8 cellular contexts compared by ENCODE assay signal in genomic region chr14:64722842-64723447, GRCh38. TPM values are rescaled to one million over a fixed set of nuclear protein-coding genes. Genes with fewer than 3 reads are reported as not detected.
DNase-seq lines count a peak whose midpoint lies in the region; ATAC-seq and TF ChIP-seq lines count a peak whose summit lies in the region.
"Had no signal": no experiment of that assay in that cellular context is flagged by ENCODE, and none has a peak within 500 bp of the region (broad histone marks: within the 10 kb centered on the region; RNA-seq: fewer than 3 reads in every experiment).

No MANE protein-coding gene starts in this region.

- POLR2A ChIA-PET in HCT116 (lab: Charles Lee), result no interaction called here

- TF ChIP-seq POLR2A in HCT116 (IDR thresholded peaks at IDR 0.05; ENCODE audit: borderline replicate concordance, extremely low read depth, insufficient read depth, insufficient read length), result no peak

- CTCF ChIA-PET in HCT116 (lab: Charles Lee), result no interaction called here

- BruUV-seq in HCT116 (replicated peaks; lab: Mats Ljungman, UMichigan), result no TSS peak

- peaks cover 95% of the 10 kb centered on the region for H3K79me2 ChIP-seq in HCT116 (ENCODE audit: insufficient read depth, low read length)

- H3K27me3 ChIP-seq in HCT116 (ENCODE audit: insufficient read depth, low read length) (no peaks in the 10 kb centered on the region), right atrium auricular region (no peaks in the 10 kb centered on the region), subcutaneous abdominal adipose tissue (ENCODE audit: control insufficient read depth in 5 of 5, insufficient read depth in 4 of 5, low read length in 5 of 5) (no peaks in the 10 kb centered on the region)

- ATAC-seq in HCT116, result no peak
- ATAC-seq in HG02884 (IDR thresholded peaks at IDR 0.05; ENCODE audit: unreplicated experiment), result no peak
- no peak for ATAC-seq in GM21360 (IDR thresholded peaks at IDR 0.05; ENCODE audit: unreplicated experiment)
- ATAC-seq in HG03565 (IDR thresholded peaks at IDR 0.05; ENCODE audit: unreplicated experiment), result no peak
- ATAC-seq: GM12878 had no signal

- peak overlapping the region; percentile 21; the same call in 1 of the 2 replicates for H3K9ac ChIP-seq in HCT116 (ENCODE audit: low read length)
- peak overlapping the region in 1 of 5 donors; percentile 3 for H3K9ac ChIP-seq in subcutaneous abdominal adipose tissue (ENCODE audit: low read length in 5 of 5)

- no peak for TF ChIP-seq CTCF in HCT116 (IDR thresholded peaks at IDR 0.05 in 2 of 3, conservative IDR thresholded peaks at IDR 0.05 in 1 of 3; ENCODE audit: borderline replicate concordance in 1 of 3, insufficient read depth in 1 of 3, low read depth in 2 of 3, low read length in 2 of 3)
- TF ChIP-seq CTCF in right atrium auricular region (IDR thresholded peaks at IDR 0.05), result no peak

- TF ChIP-seq RAD21 in HCT116 (IDR thresholded peaks at IDR 0.05; ENCODE audit: low read depth), result no peak

- H3K4me3 ChIP-seq in HCT116 (replicated peaks in 1 of 2; ENCODE audit: low read depth in 1 of 2, low read length in 2 of 2), result no peak overlapping the region
- H3K4me3 ChIP-seq in right atrium auricular region, result no peak overlapping the region
- no peak overlapping the region for H3K4me3 ChIP-seq in subcutaneous abdominal adipose tissue (ENCODE audit: low read depth in 1 of 5, low read length in 5 of 5)
- H3K4me3 ChIP-seq: GM12878 had no signal

- H3K9me3 ChIP-seq in HCT116 (ENCODE audit: control insufficient read depth in 1 of 2, insufficient read depth in 1 of 2, low read depth in 1 of 2, low read length in 2 of 2), result no peaks in the 10 kb centered on the region
- H3K9me3 ChIP-seq in right atrium auricular region, result no peaks in the 10 kb centered on the region
- no peaks in the 10 kb centered on the region for H3K9me3 ChIP-seq in subcutaneous abdominal adipose tissue (ENCODE audit: control insufficient read depth in 5 of 5, low read length in 5 of 5)

- H3K27ac ChIP-seq in HCT116 (ENCODE audit: low read depth, low read length) (no peak overlapping the region; the same call in 1 of the 2 replicates), right atrium auricular region (peak overlapping the region; percentile 81 to 86), subcutaneous abdominal adipose tissue (ENCODE audit: low read depth, low read length) (peak overlapping the region; percentile 23)

- intact Hi-C loops in HCT116 (cut with micrococcal nuclease), result no loop called here

- DNase-seq in HCT116 (ENCODE audit: low read depth, low spot score) (no peak), activated T-helper 1 cell treated with Interleukin-2 at 50 U/mL for 16 hours (ENCODE audit: low read depth) (peak; percentile 31), right atrium auricular region (ENCODE audit: low spot score) (no peak)

- RAD21 ChIA-PET in HCT116 (lab: Charles Lee; ENCODE audit: low non-redundant PET in 1 of 2, low total read pairs in 2 of 2, uncharacterized antibody in 2 of 2, unreplicated experiment in 2 of 2), result no interaction called here

- no peaks in the 10 kb centered on the region for H3K9me2 ChIP-seq in HCT116 (ENCODE audit: insufficient read depth)

- H3K36me3 ChIP-seq in HCT116 (ENCODE audit: control insufficient read depth in 1 of 2, insufficient read depth in 2 of 2, low read length in 2 of 2), result peaks cover under 1 to 5% of the 10 kb centered on the region in 2 experiments; a peak in 2 of 4 replicates
- H3K36me3 ChIP-seq in right atrium auricular region, result peaks cover 5% of the 10 kb centered on the region
- H3K36me3 ChIP-seq in subcutaneous abdominal adipose tissue (ENCODE audit: control insufficient read depth in 5 of 5, insufficient read depth in 5 of 5, low read length in 5 of 5), result peaks cover 0 to 5% (median 5%) of the 10 kb centered on the region in 5 donors

- H4K20me1 ChIP-seq in HCT116 (ENCODE audit: insufficient read depth), result peaks cover 4% of the 10 kb centered on the region; the same call in 1 of the 2 replicates

- peaks cover 85 to 93% of the 10 kb centered on the region in 2 experiments for H3K4me1 ChIP-seq in HCT116 (ENCODE audit: control insufficient read depth in 1 of 2, insufficient read depth in 2 of 2, low read length in 2 of 2)
- peaks cover 0 to 97% of the 10 kb centered on the region in 2 donors for H3K4me1 ChIP-seq in right atrium auricular region
- peaks cover 14 to 92% (median 68%) of the 10 kb centered on the region in 5 donors for H3K4me1 ChIP-seq in subcutaneous abdominal adipose tissue (ENCODE audit: control insufficient read depth in 5 of 5, insufficient read depth in 5 of 5, low read length in 5 of 5)

- no peak overlapping the region for H2AFZ ChIP-seq in HCT116 (ENCODE audit: low read depth, low read length, poor library complexity, severe bottlenecking)

- peak overlapping the region; percentile 89 for H3K4me2 ChIP-seq in HCT116 (ENCODE audit: low read length)

TF ChIP-seq in HCT116, 20 proteins besides CTCF, POLR2A, EP300 and RAD21:
- TF ChIP-seq EGR1 (IDR thresholded peaks at IDR 0.05; ENCODE audit: low read depth) (no peak), JUND (IDR thresholded peaks at IDR 0.05) (no peak), ZNF274 (IDR thresholded peaks at IDR 0.05; ENCODE audit: low read depth, low read length) (no peak), ZFX (IDR thresholded peaks at IDR 0.05) (no peak), CBX3 (IDR thresholded peaks at IDR 0.05; ENCODE audit: low read depth) (no peak), SRF (IDR thresholded peaks at IDR 0.05; ENCODE audit: low read depth) (no peak)

RNA-seq across cellular contexts. Expression of gene PLEKHG3, which starts 18.7 kb away (rescaled TPM):
- 55.6 TPM for total RNA-seq in HCT116 (2021; ENCODE audit: unreplicated experiment)
- 36.0 and 37.8 TPM in 2 replicates for polyA plus RNA-seq in HCT116 (2012)
- total RNA-seq in right atrium auricular region, result 10 to 100 TPM; 26.1 to 28.1 TPM
